Comparison of ENCODE assay signal across 12 cellular contexts in the genomic region with DNA sequence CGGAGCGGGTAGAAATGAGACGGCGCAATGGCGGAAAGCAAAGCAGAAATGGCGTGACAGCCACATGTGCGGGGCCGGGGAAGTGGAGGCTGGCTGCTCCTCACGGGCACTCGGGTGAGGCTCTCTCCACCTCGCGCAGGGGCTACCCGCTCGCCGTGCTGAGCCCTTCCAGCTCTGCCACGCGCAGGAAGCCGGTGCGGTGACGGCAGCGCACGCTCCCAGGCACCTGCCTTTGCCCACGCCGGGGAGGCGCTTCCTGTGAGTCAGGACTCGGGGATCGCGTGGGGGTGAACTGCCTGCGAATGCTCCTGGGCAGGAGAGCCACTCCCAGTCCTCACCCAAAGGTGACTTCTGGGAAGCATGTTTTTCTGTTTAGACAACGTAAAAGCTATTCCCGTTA.
A peak's percentile ranks its signal among the peaks of the same experiment; 100 is the strongest.
DNase-seq lines count a peak whose midpoint lies in the region; TF ChIP-seq lines count a peak whose summit lies in the region.
"Had no signal": no experiment of that assay in that cellular context is flagged by ENCODE, and none has a peak within 500 bp of the region (broad histone marks: within the 10 kb centered on the region; RNA-seq: fewer than 3 reads in every experiment).

No MANE protein-coding gene starts in this region.

- no peaks in the 10 kb centered on the region for H3K9me3 ChIP-seq in Caco-2
- no peaks in the 10 kb centered on the region for H3K9me3 ChIP-seq in neuronal stem cell (replicated peaks in 1 of 2; ENCODE audit: control insufficient read depth in 2 of 2, insufficient read depth in 1 of 2, low read depth in 1 of 2, low read length in 2 of 2)
- H3K9me3 ChIP-seq: A549, HAP-1 had no signal

- no peaks in the 10 kb centered on the region for H3K27me3 Mint-ChIP-seq in Caco-2 (ENCODE audit: insufficient read depth, unreplicated experiment)
- H3K27me3 Mint-ChIP-seq: CD4-positive, alpha-beta T cell had no signal

- H3K18ac ChIP-seq in neuronal stem cell (ENCODE audit: low read length) = peak overlapping the region; percentile 87

- H3K4me1 Mint-ChIP-seq in Caco-2 (ENCODE audit: low read depth, unreplicated experiment) = no peaks in the 10 kb centered on the region

- no CpG with 5 or more reads among the region's 31 CpGs for WGBS in neuronal stem cell (ENCODE audit: extremely low coverage in 2 of 2, insufficient read length in 2 of 2, insufficient replicate concordance in 1 of 2), 2 donors

- CTCF ChIA-PET in Caco-2 (lab: Charles Lee) = interaction anchor here (0.6 kb wide), 1 partner anchor 467 kb away, joined by 3 read pairs; no protein-coding TSS in a partner anchor

- H3K9me3 Mint-ChIP-seq in Caco-2 (ENCODE audit: unreplicated experiment) = no peaks in the 10 kb centered on the region
- H3K9me3 Mint-ChIP-seq: CD4-positive, alpha-beta T cell had no signal

- H3K14ac ChIP-seq in neuronal stem cell (ENCODE audit: low read length) = peak overlapping the region; percentile 95

- TF ChIP-seq CTCF in Caco-2 (IDR thresholded peaks at IDR 0.05; ENCODE audit: insufficient read depth in 1 of 2, low read depth in 1 of 2, low read length in 1 of 2, severe bottlenecking in 1 of 2, unreplicated experiment in 1 of 2) = no peak

- no peak overlapping the region for H2BK120ac ChIP-seq in neuronal stem cell (ENCODE audit: low read depth, low read length)

- H3K4me1 ChIP-seq in Caco-2 (no peaks in the 10 kb centered on the region), neuronal stem cell (ENCODE audit: control insufficient read depth in 2 of 2, insufficient read depth in 1 of 2, low read depth in 1 of 2, low read length in 2 of 2) (no peaks in the 10 kb centered on the region)
- H3K4me1 ChIP-seq: A549, HAP-1 had no signal

- H3K27ac ChIP-seq in neuronal stem cell (replicated peaks; ENCODE audit: low read length) = no peak overlapping the region
- H3K27ac ChIP-seq: A549 had no signal

- no peak overlapping the region for H3K4me2 ChIP-seq in neuronal stem cell (ENCODE audit: insufficient read depth, low read length, poor library complexity, severe bottlenecking)
- H3K4me2 ChIP-seq: A549 had no signal

- H2BK15ac ChIP-seq in neuronal stem cell (ENCODE audit: low read length) = no peak overlapping the region

- peak overlapping the region; percentile 15 for H3K4me3 Mint-ChIP-seq in Caco-2 (ENCODE audit: unreplicated experiment)
- H3K4me3 Mint-ChIP-seq: CD4-positive, alpha-beta T cell had no signal

- no peak overlapping the region for H4K91ac ChIP-seq in neuronal stem cell (ENCODE audit: low read depth, low read length, poor library complexity)

- no peak overlapping the region for H3K9ac ChIP-seq in neuronal stem cell (ENCODE audit: low read depth, low read length, poor library complexity)

- H3K36me3 Mint-ChIP-seq in Caco-2 (ENCODE audit: insufficient read depth, unreplicated experiment) = no peaks in the 10 kb centered on the region

- no peak overlapping the region for H3K23ac ChIP-seq in neuronal stem cell (ENCODE audit: low read depth, low read length, poor library complexity)

- no peak overlapping the region for H2BK5ac ChIP-seq in neuronal stem cell (ENCODE audit: low read length)

- peak overlapping the region; percentile 70 for H2AK5ac ChIP-seq in neuronal stem cell (ENCODE audit: low read depth, low read length)

- H3K36me3 ChIP-seq in Caco-2 (ENCODE audit: control insufficient read depth, insufficient read depth, low read length) (no peaks in the 10 kb centered on the region), neuronal stem cell (replicated peaks in 1 of 2; ENCODE audit: control insufficient read depth in 2 of 2, insufficient read depth in 2 of 2, low read length in 2 of 2) (no peaks in the 10 kb centered on the region)
- H3K36me3 ChIP-seq: HAP-1 had no signal

- DNase-seq in Caco-2 (no peak), SW480 (ENCODE audit: low spot score) (peak; percentile 76), neuronal stem cell (ENCODE audit: low spot score) (no peak), NCI-H226 (no peak), SKM-1 treated with dmso at 0.1 percent for 144 hours (lab: John Stamatoyannopoulos, UW; ENCODE audit: unreplicated experiment) (no peak), NCI-H2107 treated with DMSO at 0.1 percent for 48 hours (lab: John Stamatoyannopoulos, UW; ENCODE audit: unreplicated experiment) (no peak)
- DNase-seq: CD4-positive, alpha-beta T cell; DMS79; GOT3 had no signal

- intact Hi-C loops in Caco-2 (cut with micrococcal nuclease; ENCODE audit: unreplicated experiment) = no loop called here

- no peak overlapping the region for H3K27ac Mint-ChIP-seq in Caco-2 (ENCODE audit: unreplicated experiment)
- H3K27ac Mint-ChIP-seq: CD4-positive, alpha-beta T cell had no signal

- POLR2A ChIA-PET in Caco-2 (lab: Charles Lee) = no interaction called here

- no peaks in the 10 kb centered on the region for H3K79me1 ChIP-seq in neuronal stem cell (ENCODE audit: low read depth, low read length)

- peak overlapping the region; percentile 63 for H2BK12ac ChIP-seq in neuronal stem cell (ENCODE audit: low read length)

- BruUV-seq in Caco-2 (replicated peaks; lab: Mats Ljungman, UMichigan) = no TSS peak

- peak overlapping the region; percentile 17 for H3K4ac ChIP-seq in neuronal stem cell (ENCODE audit: low read length)

- H3K4me3 ChIP-seq in Caco-2 (ENCODE audit: low read depth, low read length) (no peak overlapping the region), neuronal stem cell (ENCODE audit: low read length in 2 of 2) (peak overlapping the region in 1 of 2 donors; percentile 59)
- H3K4me3 ChIP-seq: A549, GM12878, HAP-1 had no signal

- no peak overlapping the region for H2AFZ ChIP-seq in neuronal stem cell (ENCODE audit: low read length)

- H3K27me3 ChIP-seq in Caco-2 (replicated peaks; ENCODE audit: control insufficient read depth, insufficient read depth, low read length) (no peaks in the 10 kb centered on the region), neuronal stem cell (ENCODE audit: control insufficient read depth in 3 of 3, insufficient read depth in 3 of 3, low read depth in 1 of 3, low read length in 3 of 3) (no peaks in the 10 kb centered on the region)

- H4K8ac ChIP-seq in neuronal stem cell (ENCODE audit: low read depth, low read length) = no peak overlapping the region
